8 cellular contexts compared by ENCODE assay signal in the genomic region with DNA sequence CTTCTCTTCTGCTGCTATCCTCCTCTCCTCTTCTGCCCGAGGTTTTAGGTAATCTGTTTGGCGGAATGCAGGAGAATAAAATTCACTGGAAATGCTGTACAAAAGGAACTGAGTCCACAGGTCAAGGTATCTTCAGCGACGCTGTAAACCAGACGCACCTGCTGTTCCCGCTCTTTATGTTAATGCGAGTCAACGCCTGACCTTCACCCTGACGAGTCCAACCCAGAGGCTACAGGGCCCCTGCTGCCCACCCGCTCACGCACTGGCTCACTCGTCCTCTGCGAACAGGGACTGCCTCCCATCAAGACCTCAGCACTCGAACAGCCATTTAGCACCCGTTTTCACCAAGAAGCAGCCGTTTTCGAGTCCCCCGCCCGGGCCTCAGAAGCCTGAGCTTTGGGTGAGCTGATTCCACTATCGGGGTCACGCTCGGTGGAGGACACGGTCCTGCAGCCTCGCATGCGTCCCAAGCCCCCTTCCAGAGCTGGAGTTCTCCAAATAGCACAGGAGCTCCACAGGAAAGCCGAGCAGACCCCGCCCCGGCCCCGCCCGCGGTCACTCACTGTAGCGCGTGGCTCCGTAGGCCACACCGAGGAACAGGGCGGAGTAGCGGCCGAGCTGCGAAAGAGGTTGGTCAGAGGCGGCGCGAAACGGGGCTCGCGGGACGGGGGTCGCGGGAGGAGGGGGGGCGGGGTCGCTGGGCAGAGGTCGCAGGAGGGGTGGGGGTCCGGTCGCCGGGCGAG. TPM values are rescaled to one million over a fixed set of nuclear protein-coding genes. Genes with fewer than 3 reads are reported as not detected.
DNase-seq lines count a peak whose midpoint lies in the region; ATAC-seq lines count a peak whose summit lies in the region.

No MANE protein-coding gene starts in this region.

- peaks cover 5% of the 10 kb centered on the region for H3K36me3 Mint-ChIP-seq in natural killer cell treated with Interleukin-12 subunit alpha and Interleukin-12 subunit beta and Interleukin-15 and Interleukin-18, amount 100 ng/mL, for 72 hours

- H3K27ac ChIP-seq in SJCRH30 (peak overlapping the region; percentile 38; the same call in 1 of the 2 replicates), epithelial cell of prostate (peak overlapping the region; percentile 62)

- H3K4me3 ChIP-seq in H7 (ENCODE audit: insufficient read depth, low read depth, low read length) = peak overlapping the region; percentile 82
- H3K4me3 ChIP-seq in SJCRH30 = peak overlapping the region; percentile 81

- H3K4me1 ChIP-seq in SJCRH30 = peaks cover 34% of the 10 kb centered on the region

- peaks cover 14% of the 10 kb centered on the region for H3K36me3 ChIP-seq in H7 (replicated peaks; ENCODE audit: control insufficient read depth, insufficient read depth, low read length)
- peaks cover 25% of the 10 kb centered on the region for H3K36me3 ChIP-seq in SJCRH30

- H3K4me1 Mint-ChIP-seq in natural killer cell treated with Interleukin-12 subunit alpha and Interleukin-12 subunit beta and Interleukin-15 and Interleukin-18, amount 100 ng/mL, for 72 hours (ENCODE audit: low read depth in 2 of 2) = peaks cover 7 to 9% of the 10 kb centered on the region in 2 donors

- no peaks in the 10 kb centered on the region for H3K9me3 Mint-ChIP-seq in natural killer cell treated with Interleukin-12 subunit alpha and Interleukin-12 subunit beta and Interleukin-15 and Interleukin-18, amount 100 ng/mL, for 72 hours

- H3K9me3 ChIP-seq in SJCRH30 (replicated peaks) = no peaks in the 10 kb centered on the region

- peak in 1 of 2 donors; percentile 17 for ATAC-seq in natural killer cell treated with Interleukin-12 subunit alpha and Interleukin-12 subunit beta and Interleukin-15 and Interleukin-18, amount 100 ng/mL, for 72 hours
- ATAC-seq in HG02571 (IDR thresholded peaks at IDR 0.05; ENCODE audit: unreplicated experiment) = no peak

- peak overlapping the region; percentile 61 to 77 for H3K27ac Mint-ChIP-seq in natural killer cell treated with Interleukin-12 subunit alpha and Interleukin-12 subunit beta and Interleukin-15 and Interleukin-18, amount 100 ng/mL, for 72 hours

- DNase-seq in H7 (no peak), SJCRH30 (peak; percentile 36), epithelial cell of prostate (ENCODE audit: low read depth, low spot score) (no peak), SIG-M5 (lab: John Stamatoyannopoulos, UW) (no peak), A172 (ENCODE audit: low spot score) (no peak), NCI-H446 treated with DMSO at 0.1 percent for 48 hours (lab: John Stamatoyannopoulos, UW) (no peak)
- no peak for DNase-seq in natural killer cell treated with Interleukin-12 subunit alpha and Interleukin-12 subunit beta and Interleukin-15 and Interleukin-18, amount 100 ng/mL, for 72 hours (ENCODE audit: low spot score)

- H3K27me3 ChIP-seq in H7 (ENCODE audit: control insufficient read depth, insufficient read depth, low read length) (no peaks in the 10 kb centered on the region), SJCRH30 (no peaks in the 10 kb centered on the region)

- no peaks in the 10 kb centered on the region for H3K27me3 Mint-ChIP-seq in natural killer cell treated with Interleukin-12 subunit alpha and Interleukin-12 subunit beta and Interleukin-15 and Interleukin-18, amount 100 ng/mL, for 72 hours

- H3K4me3 Mint-ChIP-seq in natural killer cell treated with Interleukin-12 subunit alpha and Interleukin-12 subunit beta and Interleukin-15 and Interleukin-18, amount 100 ng/mL, for 72 hours = peak overlapping the region; percentile 88

RNA-seq across cellular contexts. Expression of a gene that starts 0.6 kb away (rescaled TPM):
- 410 and 452 TPM in 2 replicates for total RNA-seq in H7 (2014; rRNA removed; shearing (Covaris generic))
- 338 and 409 TPM in 2 replicates for total RNA-seq in SJCRH30 (2014; rRNA removed; shearing (Covaris generic))
- 100 to 1,000 TPM; 187 to 224 TPM for total RNA-seq in natural killer cell treated with Interleukin-12 subunit alpha and Interleukin-12 subunit beta and Interleukin-15 and Interleukin-18, amount 100 ng/mL, for 72 hours
- 118 and 201 TPM in 2 replicates for total RNA-seq in A172 (2014; rRNA removed; shearing (Covaris generic))

RNA-seq across cellular contexts. Expression of a gene that starts 0.8 kb away (rescaled TPM):
- 12.6 and 18.2 TPM in 2 replicates for total RNA-seq in H7 (2014; rRNA removed; shearing (Covaris generic))
- total RNA-seq in SJCRH30 (2014; rRNA removed; shearing (Covaris generic)) = 3.2 and 3.4 TPM in 2 replicates
- 10 to 100 TPM; 13.5 to 24.6 TPM for total RNA-seq in natural killer cell treated with Interleukin-12 subunit alpha and Interleukin-12 subunit beta and Interleukin-15 and Interleukin-18, amount 100 ng/mL, for 72 hours
- total RNA-seq in A172 (2014; rRNA removed; shearing (Covaris generic)) = 19.0 and 25.0 TPM in 2 replicates

RNA-seq across cellular contexts. Expression of a gene that starts 15.4 kb away (rescaled TPM):
- total RNA-seq in H7 (2014; rRNA removed; shearing (Covaris generic)) = 2.0 and 4.1 TPM in 2 replicates
- 0.13 TPM in 1 of 2 replicates, not detected in the other for total RNA-seq in SJCRH30 (2014; rRNA removed; shearing (Covaris generic))
- 10 to 100 TPM; 10.5 to 15.9 TPM for total RNA-seq in natural killer cell treated with Interleukin-12 subunit alpha and Interleukin-12 subunit beta and Interleukin-15 and Interleukin-18, amount 100 ng/mL, for 72 hours
- 0.26 and 0.81 TPM in 2 replicates for total RNA-seq in A172 (2014; rRNA removed; shearing (Covaris generic))

RNA-seq across cellular contexts. Expression of a gene that starts 32.1 kb away (rescaled TPM):
- total RNA-seq in H7 (2014; rRNA removed; shearing (Covaris generic)) = 53.6 and 57.9 TPM in 2 replicates
- 50.3 and 60.4 TPM in 2 replicates for total RNA-seq in SJCRH30 (2014; rRNA removed; shearing (Covaris generic))
- 10 to 100 TPM; 50.6 to 54.3 TPM for total RNA-seq in natural killer cell treated with Interleukin-12 subunit alpha and Interleukin-12 subunit beta and Interleukin-15 and Interleukin-18, amount 100 ng/mL, for 72 hours
- 38.4 and 56.3 TPM in 2 replicates for total RNA-seq in A172 (2014; rRNA removed; shearing (Covaris generic))

RNA-seq across cellular contexts. Expression of a gene that starts 48.1 kb away (rescaled TPM):
- 12.1 and 12.7 TPM in 2 replicates for total RNA-seq in H7 (2014; rRNA removed; shearing (Covaris generic))
- total RNA-seq in SJCRH30 (2014; rRNA removed; shearing (Covaris generic)) = 0.03 TPM in 1 of 2 replicates, not detected in the other
- total RNA-seq in natural killer cell treated with Interleukin-12 subunit alpha and Interleukin-12 subunit beta and Interleukin-15 and Interleukin-18, amount 100 ng/mL, for 72 hours = 10 to 100 TPM; 14.1 to 14.8 TPM
- not detected in 2 replicates for total RNA-seq in A172 (2014; rRNA removed; shearing (Covaris generic))

Comparison
In these comparisons a context has a peak if more than half of its experiments do, and no peak if none do; other contexts are left out.
1. DNase-seq: peak in SJCRH30 (2 of 2); none in H7 (single experiment), epithelial cell of prostate (single experiment), natural killer cell treated with Interleukin-12 subunit alpha and Interleukin-12 subunit beta and Interleukin-15 and Interleukin-18, amount 100 ng/mL, for 72 hours (single experiment), SIG-M5 (single experiment), A172 (single experiment) and NCI-H446 treated with DMSO at 0.1 percent for 48 hours (single experiment).